Comparison of ENCODE assay signal across 1 cellular context in the genomic region with DNA sequence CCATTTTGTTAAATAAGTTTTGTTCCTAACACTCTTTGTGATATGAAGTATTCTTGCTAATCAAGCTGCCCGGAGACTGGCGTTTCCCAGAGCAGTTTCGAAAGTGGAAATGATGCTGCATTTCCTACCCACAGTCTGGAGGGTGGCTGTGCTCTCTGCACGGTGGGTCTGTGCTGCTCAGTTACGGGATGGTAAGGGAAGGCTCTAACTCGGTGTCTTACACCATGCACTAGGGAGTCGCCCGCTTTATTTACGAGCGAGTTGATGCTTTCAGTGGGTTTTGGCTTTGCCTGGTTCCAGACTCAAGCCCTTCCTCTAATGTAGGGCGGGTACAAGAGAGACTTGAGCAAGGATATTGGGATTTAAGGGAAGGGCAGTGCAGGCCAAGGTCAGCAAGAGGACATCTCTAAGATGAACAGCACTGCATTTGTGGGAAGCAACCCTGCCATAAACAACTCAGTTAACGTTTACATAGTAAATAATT.
TF ChIP-seq lines count a peak whose summit lies in the region.

No MANE protein-coding gene starts in this region.

TF ChIP-seq in SK-N-SH, 30 proteins besides CTCF, POLR2A, EP300 and RAD21:
- no peak for TF ChIP-seq FOXJ3 (CRISPR knock-in tag; IDR thresholded peaks at IDR 0.05)
- TF ChIP-seq, protein P1, sequence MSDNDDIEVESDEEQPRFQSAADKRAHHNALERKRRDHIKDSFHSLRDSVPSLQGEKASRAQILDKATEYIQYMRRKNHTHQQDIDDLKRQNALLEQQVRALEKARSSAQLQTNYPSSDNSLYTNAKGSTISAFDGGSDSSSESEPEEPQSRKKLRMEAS (IDR thresholded peaks at IDR 0.05; ENCODE audit: low read depth): no peak
- TF ChIP-seq, protein P2, sequence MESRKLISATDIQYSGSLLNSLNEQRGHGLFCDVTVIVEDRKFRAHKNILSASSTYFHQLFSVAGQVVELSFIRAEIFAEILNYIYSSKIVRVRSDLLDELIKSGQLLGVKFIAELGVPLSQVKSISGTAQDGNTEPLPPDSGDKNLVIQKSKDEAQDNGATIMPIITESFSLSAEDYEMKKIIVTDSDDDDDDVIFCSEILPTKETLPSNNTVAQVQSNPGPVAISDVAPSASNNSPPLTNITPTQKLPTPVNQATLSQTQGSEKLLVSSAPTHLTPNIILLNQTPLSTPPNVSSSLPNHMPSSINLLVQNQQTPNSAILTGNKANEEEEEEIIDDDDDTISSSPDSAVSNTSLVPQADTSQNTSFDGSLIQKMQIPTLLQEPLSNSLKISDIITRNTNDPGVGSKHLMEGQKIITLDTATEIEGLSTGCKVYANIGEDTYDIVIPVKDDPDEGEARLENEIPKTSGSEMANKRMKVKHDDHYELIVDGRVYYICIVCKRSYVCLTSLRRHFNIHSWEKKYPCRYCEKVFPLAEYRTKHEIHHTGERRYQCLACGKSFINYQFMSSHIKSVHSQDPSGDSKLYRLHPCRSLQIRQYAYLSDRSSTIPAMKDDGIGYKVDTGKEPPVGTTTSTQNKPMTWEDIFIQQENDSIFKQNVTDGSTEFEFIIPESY (IDR thresholded peaks at IDR 0.05; ENCODE audit: borderline replicate concordance, low read depth): no peak
